Comparison of ENCODE assay signal across 30 cellular contexts in genomic region chr16:85871756-85872155, GRCh38. TPM values are rescaled to one million over a fixed set of nuclear protein-coding genes. Genes with fewer than 3 reads are reported as not detected.
DNase-seq lines count a peak whose midpoint lies in the region; ATAC-seq and TF ChIP-seq lines count a peak whose summit lies in the region.
"Had no signal": no experiment of that assay in that cellular context is flagged by ENCODE, and none has a peak within 500 bp of the region (broad histone marks: within the 10 kb centered on the region; RNA-seq: fewer than 3 reads in every experiment).

No MANE protein-coding gene starts in this region.

- CTCF ChIA-PET in MCF 10A (lab: Yijun Ruan, JAX) (no interaction called here), mammary epithelial cell (lab: Charles Lee; ENCODE audit: low non-redundant PET) (no interaction called here)

- H3K4me1 Mint-ChIP-seq in MCF 10A (ENCODE audit: insufficient read depth, unreplicated experiment): peaks cover 5% of the 10 kb centered on the region
- H3K4me1 Mint-ChIP-seq in activated naive CD8-positive, alpha-beta T cell (ENCODE audit: low read depth): peaks cover 38% of the 10 kb centered on the region
- H3K4me1 Mint-ChIP-seq in memory B cell: peaks cover 49% of the 10 kb centered on the region
- no peaks in the 10 kb centered on the region for H3K4me1 Mint-ChIP-seq in osteocyte (ENCODE audit: unreplicated experiment)

- H4K20me1 ChIP-seq in mammary epithelial cell (ENCODE audit: insufficient read depth, low read length): no peaks in the 10 kb centered on the region

- H2AFZ ChIP-seq in mammary epithelial cell (ENCODE audit: low read depth, low read length): no peak overlapping the region

- ATAC-seq in memory B cell (ENCODE audit: low read depth): no peak
- ATAC-seq: activated CD8-positive, alpha-beta T cell treated with anti-CD3 and anti-CD28 coated beads, Interleukin-2, amount 10 ng/mL, durations not matched to agents 7 days and 5 days; heart right ventricle; left ventricle myocardium superior; naive thymus-derived CD4-positive, alpha-beta T cell; Panc1; psoas muscle; sciatic nerve; stimulated activated effector memory CD8-positive, alpha-beta T cell treated with anti-CD3 and anti-CD28 coated beads, Interleukin-12 subunit alpha, Interleukin-12 subunit beta, amount 100 ng/mL, for 72 hours had no signal

- TF ChIP-seq CTCF in MCF 10A (IDR thresholded peaks at IDR 0.05; ENCODE audit: unreplicated experiment) (no peak), mammary epithelial cell (conservative IDR thresholded peaks at IDR 0.05 in 1 of 2, IDR thresholded peaks at IDR 0.05 in 1 of 2; ENCODE audit: extremely low read depth in 1 of 2, insufficient read depth in 1 of 2, low read depth in 1 of 2, low read length in 2 of 2) (no peak), osteocyte (IDR thresholded peaks at IDR 0.05) (no peak)

- H3K27ac Mint-ChIP-seq in MCF 10A (ENCODE audit: low read depth, unreplicated experiment) (no peak overlapping the region), memory B cell (peak overlapping the region; percentile 96), osteocyte (ENCODE audit: unreplicated experiment) (no peak overlapping the region)
- peak overlapping the region; percentile 87 for H3K27ac Mint-ChIP-seq in activated naive CD8-positive, alpha-beta T cell
- H3K27ac Mint-ChIP-seq: activated CD8-positive, alpha-beta T cell treated with anti-CD3 and anti-CD28 coated beads, Interleukin-2, amount 10 ng/mL, durations not matched to agents 7 days and 5 days; naive thymus-derived CD4-positive, alpha-beta T cell; stimulated activated effector memory CD8-positive, alpha-beta T cell treated with anti-CD3 and anti-CD28 coated beads, Interleukin-12 subunit alpha, Interleukin-12 subunit beta, amount 100 ng/mL, for 72 hours had no signal

- H3K4me3 ChIP-seq in mammary epithelial cell (replicated peaks in 1 of 3; ENCODE audit: insufficient read depth in 1 of 3, low read depth in 2 of 3, low read length in 3 of 3): no peak overlapping the region
- H3K4me3 ChIP-seq: esophagus muscularis mucosa, heart right ventricle, psoas muscle, vagina had no signal

- H3K27me3 Mint-ChIP-seq in MCF 10A (ENCODE audit: insufficient read depth, unreplicated experiment) (peaks cover 94% of the 10 kb centered on the region), memory B cell (no peaks in the 10 kb centered on the region), osteocyte (ENCODE audit: unreplicated experiment) (peaks cover 75% of the 10 kb centered on the region)
- no peaks in the 10 kb centered on the region for H3K27me3 Mint-ChIP-seq in activated naive CD8-positive, alpha-beta T cell

- no peaks in the 10 kb centered on the region for H3K9me3 ChIP-seq in mammary epithelial cell (replicated peaks; ENCODE audit: insufficient read depth, low read length)
- H3K9me3 ChIP-seq: BE2C, psoas muscle, vagina had no signal

- no peaks in the 10 kb centered on the region for H3K79me2 ChIP-seq in mammary epithelial cell (ENCODE audit: insufficient read depth, low read length)

- in situ Hi-C loops in mammary epithelial cell (cut with MboI; ENCODE audit: low sequenced_read_pairs in 2 of 2): no loop called here

- H3K27ac ChIP-seq in mammary epithelial cell (ENCODE audit: insufficient read depth, low read depth, low read length): no peak overlapping the region
- H3K27ac ChIP-seq: esophagus muscularis mucosa, psoas muscle, vagina had no signal

- POLR2A ChIA-PET in MCF 10A (lab: Yijun Ruan, JAX): interaction anchor here (0.7 kb wide), 1 partner anchor 47 kb away, joined by 3 read pairs; no protein-coding TSS in a partner anchor

- no peaks in the 10 kb centered on the region for H3K9me3 Mint-ChIP-seq in MCF 10A (ENCODE audit: unreplicated experiment)
- H3K9me3 Mint-ChIP-seq in activated naive CD8-positive, alpha-beta T cell (ENCODE audit: low read depth): no peaks in the 10 kb centered on the region
- peaks cover 1% of the 10 kb centered on the region for H3K9me3 Mint-ChIP-seq in memory B cell
- H3K9me3 Mint-ChIP-seq in osteocyte (ENCODE audit: unreplicated experiment): no peaks in the 10 kb centered on the region
- H3K9me3 Mint-ChIP-seq: stimulated activated effector memory CD8-positive, alpha-beta T cell treated with anti-CD3 and anti-CD28 coated beads, Interleukin-12 subunit alpha, Interleukin-12 subunit beta, amount 100 ng/mL, for 72 hours had no signal

- dilution Hi-C loops in mammary epithelial cell (cut with HindIII; ENCODE audit: low sequenced_read_pairs): no loop called here

- no peaks in the 10 kb centered on the region for H3K4me1 ChIP-seq in mammary epithelial cell (ENCODE audit: insufficient read depth, low read length)
- H3K4me1 ChIP-seq: BE2C, psoas muscle, vagina had no signal

- DNase-seq in MCF 10A (ENCODE audit: unreplicated experiment): peak; percentile 20
- DNase-seq in mammary epithelial cell: no peak
- no peak for DNase-seq in memory B cell (ENCODE audit: low spot score in 2 of 2)
- no peak for DNase-seq in T-helper 2 cell
- DNase-seq in NCI-H2171 (lab: John Stamatoyannopoulos, UW): no peak
- DNase-seq in osteocyte (ENCODE audit: extremely low spot score, unreplicated experiment): no peak
- DNase-seq in activated gamma-delta T cell (lab: John Stamatoyannopoulos, UW): no peak
- DNase-seq: ACHN; activated CD4-positive, CD25-positive, alpha-beta regulatory T cell treated with anti-CD3 and anti-CD28 coated beads, Interleukin-2, amount 50 U/mL, for 72 hours; activated CD8-positive, alpha-beta T cell treated with anti-CD3 and anti-CD28 coated beads, Interleukin-2, amount 10 ng/mL, durations not matched to agents 7 days and 5 days; activated T-cell treated with anti-CD3 and anti-CD28 coated beads for 4 hours; BE2C; caudate nucleus; foreskin melanocyte; heart right ventricle; Kasumi-1; left ventricle myocardium superior; naive thymus-derived CD4-positive, alpha-beta T cell; NCI-H446 treated with DMSO at 0.1 percent for 48 hours; NCI-H774; psoas muscle; SHP77 treated with DMSO at 0.1 percent for 48 hours; stimulated activated CD4-positive, alpha-beta T cell treated with anti-CD3 and anti-CD28 coated beads, Interleukin-4, amount 100 ng/mL, for 4 hours had no signal

- 37% methylated on average over 7 of the region's 7 CpGs for WGBS in mammary epithelial cell (ENCODE audit: low coverage, missing lambda C conversion rate)

- no peaks in the 10 kb centered on the region for H3K36me3 ChIP-seq in mammary epithelial cell (ENCODE audit: insufficient read depth, low read length)
- H3K36me3 ChIP-seq: BE2C, esophagus muscularis mucosa, heart right ventricle, vagina had no signal

- H3K27me3 ChIP-seq in mammary epithelial cell (ENCODE audit: insufficient read depth, low read length): peaks cover 5% of the 10 kb centered on the region
- H3K27me3 ChIP-seq: esophagus muscularis mucosa, vagina had no signal

- no peak overlapping the region for H3K4me3 Mint-ChIP-seq in MCF 10A (ENCODE audit: unreplicated experiment)
- H3K4me3 Mint-ChIP-seq in activated naive CD8-positive, alpha-beta T cell: peak overlapping the region; percentile 55
- H3K4me3 Mint-ChIP-seq in memory B cell: peak overlapping the region; percentile 65
- H3K4me3 Mint-ChIP-seq in osteocyte (ENCODE audit: unreplicated experiment): no peak overlapping the region
- H3K4me3 Mint-ChIP-seq: activated CD8-positive, alpha-beta T cell treated with anti-CD3 and anti-CD28 coated beads, Interleukin-2, amount 10 ng/mL, durations not matched to agents 7 days and 5 days; naive thymus-derived CD4-positive, alpha-beta T cell; stimulated activated effector memory CD8-positive, alpha-beta T cell treated with anti-CD3 and anti-CD28 coated beads, Interleukin-12 subunit alpha, Interleukin-12 subunit beta, amount 100 ng/mL, for 72 hours had no signal

- intact Hi-C loops in MCF 10A (cut with micrococcal nuclease) (no loop called here), mammary epithelial cell (cut with micrococcal nuclease) (no loop called here)

- no TSS peak for BruUV-seq in MCF 10A (replicated peaks; lab: Mats Ljungman, UMichigan)
- no TSS peak for BruUV-seq in mammary epithelial cell (replicated peaks; lab: Mats Ljungman, UMichigan)

- no peak overlapping the region for H3K9ac ChIP-seq in mammary epithelial cell (ENCODE audit: insufficient read depth, low read length)

- H3K36me3 Mint-ChIP-seq in MCF 10A (ENCODE audit: insufficient read depth, unreplicated experiment): no peaks in the 10 kb centered on the region
- H3K36me3 Mint-ChIP-seq in activated naive CD8-positive, alpha-beta T cell: no peaks in the 10 kb centered on the region
- no peaks in the 10 kb centered on the region for H3K36me3 Mint-ChIP-seq in memory B cell
- no peaks in the 10 kb centered on the region for H3K36me3 Mint-ChIP-seq in osteocyte (ENCODE audit: unreplicated experiment)
- H3K36me3 Mint-ChIP-seq: stimulated activated effector memory CD8-positive, alpha-beta T cell treated with anti-CD3 and anti-CD28 coated beads, Interleukin-12 subunit alpha, Interleukin-12 subunit beta, amount 100 ng/mL, for 72 hours had no signal

- no peak overlapping the region for H3K4me2 ChIP-seq in mammary epithelial cell (ENCODE audit: insufficient read depth, low read depth, low read length)

RNA-seq across cellular contexts. Expression of gene IRF8, which starts 27.2 kb away (rescaled TPM):
- total RNA-seq in MCF 10A (2022): not detected in 2 replicates
- total RNA-seq in mammary epithelial cell: not detected
- not detected for polyA plus RNA-seq in mammary epithelial cell
- polyA minus RNA-seq in mammary epithelial cell: not detected
- not detected in 2 replicates for total RNA-seq in osteocyte
- polyA plus RNA-seq: keratinocyte had no signal

Comparison
In these comparisons a context has a peak if more than half of its experiments do, and no peak if none do; other contexts are left out.
1. H3K27ac Mint-ChIP-seq: peak in activated naive CD8-positive, alpha-beta T cell (single experiment) and memory B cell (single experiment); none in MCF 10A (single experiment) and osteocyte (single experiment).
2. H3K4me3 Mint-ChIP-seq: peak in activated naive CD8-positive, alpha-beta T cell (single experiment) and memory B cell (single experiment); none in MCF 10A (single experiment) and osteocyte (single experiment).